Comparison of ENCODE assay signal across 12 cellular contexts in the genomic region with DNA sequence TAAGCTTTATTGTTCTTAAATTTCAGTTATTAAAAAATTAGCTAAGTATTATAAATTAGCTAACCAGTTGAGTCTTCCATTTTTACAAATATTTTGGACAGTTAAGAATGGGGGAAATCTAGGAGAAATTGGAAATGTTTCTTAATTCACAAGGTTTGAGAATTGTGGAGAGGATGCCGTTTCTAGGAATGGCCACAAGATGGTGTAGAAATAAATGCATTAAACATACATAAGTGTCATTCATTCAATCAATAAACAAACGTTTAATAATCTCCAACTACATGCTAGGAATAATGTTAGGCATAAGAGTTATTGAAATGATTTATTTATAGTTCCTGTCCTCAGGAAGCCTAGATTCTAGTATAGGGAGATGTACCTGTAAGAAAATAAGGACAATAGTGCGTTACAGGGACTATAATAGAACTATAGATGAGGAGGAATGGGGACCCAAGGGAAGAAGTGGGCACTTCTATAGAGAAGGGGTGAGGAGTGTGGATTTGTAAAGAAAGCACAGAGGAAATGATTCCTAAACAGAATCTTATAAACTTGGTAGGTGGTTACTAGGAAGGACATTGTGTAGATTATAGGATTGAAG.
A peak's percentile ranks its signal among the peaks of the same experiment; 100 is the strongest.
DNase-seq lines count a peak whose midpoint lies in the region; ATAC-seq, FAIRE-seq and TF ChIP-seq lines count a peak whose summit lies in the region.
"Had no signal": no experiment of that assay in that cellular context is flagged by ENCODE, and none has a peak within 500 bp of the region (broad histone marks: within the 10 kb centered on the region; RNA-seq: fewer than 3 reads in every experiment).

No MANE protein-coding gene starts in this region.

- WGBS in HepG2 (ENCODE audit: low lambda C conversion rate): 24% methylated on average over 3 of the region's 3 CpGs

- H3K4me3 ChIP-seq in AG04450 (ENCODE audit: low read depth, low read length): no peak overlapping the region
- no peak overlapping the region for H3K4me3 ChIP-seq in HepG2 (replicated peaks in 1 of 3; ENCODE audit: insufficient read depth in 1 of 3, low read depth in 2 of 3, low read length in 3 of 3)
- no peak overlapping the region for H3K4me3 ChIP-seq in vagina
- no peak overlapping the region for H3K4me3 ChIP-seq in left lung
- H3K4me3 ChIP-seq: lower lobe of right lung had no signal

- ATAC-seq in HepG2 (no peak), left lung (no peak), GM21717 (IDR thresholded peaks at IDR 0.05; ENCODE audit: unreplicated experiment) (no peak)
- ATAC-seq: lower lobe of right lung had no signal

- no peak overlapping the region for H3K27ac ChIP-seq in AG04450 (ENCODE audit: low read depth, low read length)
- peak overlapping the region; percentile 75 for H3K27ac ChIP-seq in angular gyrus (ENCODE audit: low read depth, low read length)
- no peak overlapping the region for H3K27ac ChIP-seq in HepG2 (ENCODE audit: extremely low read length, insufficient read depth, low read length)
- no peak overlapping the region for H3K27ac ChIP-seq in vagina
- H3K27ac ChIP-seq in left lung: no peak overlapping the region
- H3K27ac ChIP-seq: lower lobe of right lung had no signal

- DNase-seq in AG04450 (ENCODE audit: low read depth, low spot score) (no peak), HCEC 1CT (peak; percentile 2), HepG2 (ENCODE audit: low spot score) (no peak), posterior vena cava (ENCODE audit: low spot score) (no peak), vagina (ENCODE audit: extremely low spot score in 2 of 2) (no peak), left lung (no peak)
- DNase-seq: activated CD4-positive, alpha-beta T cell treated with anti-CD3 and anti-CD28 coated beads, Interleukin-2, amount 50 U/mL, for 1 hour; lower lobe of right lung; NK-92 treated with Interleukin-12 subunit alpha and Interleukin-12 subunit beta, amount 100 ng/mL, for 24 hours had no signal

- no peak for TF ChIP-seq EP300 in HepG2 (IDR thresholded peaks at IDR 0.05; ENCODE audit: low read depth in 2 of 2, low read length in 2 of 2)
- TF ChIP-seq EP300 in HepG2 (CRISPR knock-in tag; IDR thresholded peaks at IDR 0.05; ENCODE audit: borderline replicate concordance): no peak

- BruUV-seq in HepG2 (replicated peaks; lab: Mats Ljungman, UMichigan): no TSS peak

- in situ Hi-C loops in HepG2 (cut with HindIII; ENCODE audit: extremely low pct_ligation_motif_present, low pct_unique_long_range_greater_than_20kb): no loop called here

- TF ChIP-seq POLR2A in HepG2 (IDR thresholded peaks at IDR 0.05; ENCODE audit: insufficient read depth in 1 of 2, low read depth in 2 of 2, low read length in 2 of 2) (no peak), vagina (IDR thresholded peaks at IDR 0.05) (no peak)

- intact Hi-C loops in HepG2 (cut with micrococcal nuclease; ENCODE audit: unreplicated experiment) (loop anchor here (1.0 kb wide), 2 partner anchors 85 to 241 kb away; no protein-coding TSS in a partner anchor), posterior vena cava (cut with DNase I) (no loop called here), vagina (cut with DNase I) (no loop called here), left lung (cut with DNase I) (loop anchor here in 1 of 2 donors (10.0 kb wide), 1 partner anchor 81 kb away; no protein-coding TSS in a partner anchor)

- H3K9me3 ChIP-seq in AG04450 (ENCODE audit: control insufficient read depth, insufficient read depth, low read length): no peaks in the 10 kb centered on the region
- H3K9me3 ChIP-seq in HepG2 (ENCODE audit: low read length): no peaks in the 10 kb centered on the region
- no peaks in the 10 kb centered on the region for H3K9me3 ChIP-seq in vagina
- H3K9me3 ChIP-seq in left lung: no peaks in the 10 kb centered on the region
- H3K9me3 ChIP-seq: lower lobe of right lung had no signal

- TF ChIP-seq CTCF in AG04450 (IDR thresholded peaks at IDR 0.05; ENCODE audit: low read depth, low read length): peak; percentile 33; the same call in 1 of the 2 replicates
- 0 out of 2 replicates have a peak, but pooled peaks have one; percentile 15 for TF ChIP-seq CTCF in HepG2 (CRISPR knock-in tag; IDR thresholded peaks at IDR 0.05)
- TF ChIP-seq CTCF in vagina (IDR thresholded peaks at IDR 0.05): no peak
- TF ChIP-seq CTCF in left lung (IDR thresholded peaks at IDR 0.05): peak in 1 of 2 donors; percentile 23

- no peak overlapping the region for H2AFZ ChIP-seq in HepG2 (ENCODE audit: low read length)

- H3K4me2 ChIP-seq in HepG2 (ENCODE audit: low read depth, low read length): no peak overlapping the region

- H3K4me1 ChIP-seq in HepG2 (ENCODE audit: insufficient read depth, low read length) (no peaks in the 10 kb centered on the region), vagina (peaks cover 15% of the 10 kb centered on the region), left lung (no peaks in the 10 kb centered on the region)
- H3K4me1 ChIP-seq: lower lobe of right lung had no signal

- POLR2A ChIA-PET in AG04450 (lab: Yijun Ruan, JAX): no interaction called here
- POLR2A ChIA-PET in HepG2 (lab: Yijun Ruan, JAX): no interaction called here

- CTCF ChIA-PET in AG04450 (lab: Charles Lee) (interaction anchor here (0.8 to 0.9 kb wide), 2 partner anchors 83 to 85 kb away, joined by 3 to 4 read pairs; no protein-coding TSS in a partner anchor), HepG2 (lab: Yijun Ruan, JAX; ENCODE audit: low intra/inter-chr PET ratio, low total read pairs) (interaction anchor here (2.0 kb wide), 1 partner anchor 85 kb away, joined by 9 read pairs; no protein-coding TSS in a partner anchor)

- no peak overlapping the region for H3K9ac ChIP-seq in HepG2 (ENCODE audit: insufficient read depth, low read depth, low read length)

- H4K20me1 ChIP-seq in HepG2 (ENCODE audit: insufficient read depth, low read length): no peaks in the 10 kb centered on the region

- H3K27me3 ChIP-seq in AG04450 (ENCODE audit: control insufficient read depth, insufficient read depth, low read length): no peaks in the 10 kb centered on the region
- no peaks in the 10 kb centered on the region; a peak in 2 of 5 replicates for H3K27me3 ChIP-seq in HepG2 (ENCODE audit: control insufficient read depth in 1 of 2, insufficient read depth in 2 of 2, low read length in 2 of 2)
- no peaks in the 10 kb centered on the region for H3K27me3 ChIP-seq in vagina
- no peaks in the 10 kb centered on the region for H3K27me3 ChIP-seq in left lung

- no peak for TF ChIP-seq RAD21 in HepG2 (CRISPR knock-in tag; IDR thresholded peaks at IDR 0.05)

- FAIRE-seq in HepG2 (lab: Jason Lieb, UNC): peak; percentile 39
- FAIRE-seq: HTR-8/SVneo had no signal

- H3K79me2 ChIP-seq in HepG2 (ENCODE audit: insufficient read depth, low read length): no peaks in the 10 kb centered on the region

- H3K36me3 ChIP-seq in HepG2 (replicated peaks in 1 of 2; ENCODE audit: control insufficient read depth in 1 of 2, insufficient read depth in 2 of 2, low read length in 2 of 2) (no peaks in the 10 kb centered on the region), vagina (no peaks in the 10 kb centered on the region), left lung (no peaks in the 10 kb centered on the region)
- H3K36me3 ChIP-seq: lower lobe of right lung had no signal

TF ChIP-seq in HepG2, 621 proteins besides CTCF, POLR2A, EP300 and RAD21:
- TF ChIP-seq ZBTB25 (CRISPR knock-in tag; IDR thresholded peaks at IDR 0.05) (no peak), ZNF564 (CRISPR knock-in tag; IDR thresholded peaks at IDR 0.05) (no peak), ISL2 (CRISPR knock-in tag; IDR thresholded peaks at IDR 0.05) (no peak), ZNF33B (CRISPR knock-in tag; IDR thresholded peaks at IDR 0.05) (no peak), STAG1 (CRISPR knock-in tag; IDR thresholded peaks at IDR 0.05) (peak; percentile 31)
TF ChIP-seq in HepG2: peak in this region for 1.

Comparison
In these comparisons a context has a peak if more than half of its experiments do, and no peak if none do; other contexts are left out.
1. CTCF ChIP-seq: peak in AG04450 (single experiment) and HepG2 (single experiment); none in vagina (0 of 3).